10 cellular contexts compared by ENCODE assay signal in the genomic region with DNA sequence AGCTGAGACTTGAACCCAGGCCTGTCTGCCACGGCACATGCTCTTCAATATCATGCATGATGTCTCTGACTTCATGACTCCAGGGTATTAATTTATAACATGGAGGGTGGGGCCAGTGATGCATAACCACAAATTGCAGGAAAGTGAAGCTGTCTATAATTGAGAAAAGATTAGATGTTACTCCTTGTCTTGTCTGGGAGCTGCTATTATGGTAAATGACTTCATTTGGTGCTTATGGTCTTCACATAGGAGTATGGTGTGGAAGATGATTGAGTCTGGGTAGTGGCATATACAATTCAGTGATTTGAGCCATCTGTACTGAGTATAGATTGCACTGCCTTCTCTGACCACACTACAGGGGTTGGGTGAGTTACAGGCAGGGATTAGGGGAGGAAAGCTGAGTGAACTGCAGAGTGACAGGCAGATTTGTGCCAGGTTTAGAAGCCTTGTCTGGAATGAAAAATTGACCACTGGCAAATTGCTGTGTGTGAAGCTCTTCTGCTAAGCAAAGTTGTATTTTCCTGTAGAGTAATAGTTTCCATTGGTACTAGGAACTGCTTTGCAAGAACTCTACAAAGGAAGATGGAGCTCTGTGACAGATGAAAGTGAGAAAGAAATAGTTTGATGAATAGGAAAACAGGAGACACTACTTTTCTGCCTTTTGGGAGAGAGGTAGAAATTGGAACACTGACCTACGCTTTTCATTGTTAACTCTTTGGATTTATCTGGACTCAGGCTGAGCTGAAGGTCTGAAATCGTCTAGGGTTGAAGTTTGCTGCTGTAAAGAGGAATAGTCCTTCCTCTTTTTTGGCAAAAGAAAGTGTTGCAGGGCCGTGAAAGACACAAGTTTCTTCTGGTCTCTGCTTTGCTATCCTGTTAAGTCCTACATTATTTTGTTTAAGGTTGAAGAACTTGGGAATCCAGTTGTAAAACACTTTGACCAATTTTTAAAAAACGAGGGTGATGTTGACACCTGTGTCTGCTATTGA. TPM values are rescaled to one million over a fixed set of nuclear protein-coding genes. Genes with fewer than 3 reads are reported as not detected.
DNase-seq lines count a peak whose midpoint lies in the region; ATAC-seq and TF ChIP-seq lines count a peak whose summit lies in the region.
"Had no signal": no experiment of that assay in that cellular context is flagged by ENCODE, and none has a peak within 500 bp of the region (broad histone marks: within the 10 kb centered on the region; RNA-seq: fewer than 3 reads in every experiment).

No MANE protein-coding gene starts in this region.

- H3K36me3 ChIP-seq in PC-3 (ENCODE audit: low read depth, low read length) (peaks cover 22% of the 10 kb centered on the region), endodermal cell (ENCODE audit: control insufficient read depth, insufficient read depth, low read length) (peaks cover 39% of the 10 kb centered on the region)
- H3K36me3 ChIP-seq: prostate gland had no signal

- CTCF ChIA-PET in PC-3 (lab: Charles Lee), result no interaction called here

- H3F3A ChIP-seq in PC-3 (ENCODE audit: low read length, unreplicated experiment), result no peaks in the 10 kb centered on the region

- DNase-seq in natural killer cell (no peak), PC-3 (no peak), endodermal cell (no peak), type B pancreatic cell (ENCODE audit: extremely low spot score, unreplicated experiment) (no peak), cardiac septum (ENCODE audit: low spot score) (no peak)
- DNase-seq in natural killer cell treated with Interleukin-12 subunit alpha and Interleukin-12 subunit beta and Interleukin-15 and Interleukin-18, amount 100 ng/mL, for 72 hours (ENCODE audit: low spot score), result no peak
- no peak for DNase-seq in stimulated activated naive CD4-positive, alpha-beta T cell treated with Interleukin-2 at 50 U/mL for 16 hours (lab: John Stamatoyannopoulos, UW)

- H3K4me3 Mint-ChIP-seq in natural killer cell (peak overlapping the region; percentile 99), endodermal cell (no peak overlapping the region), type B pancreatic cell (peak overlapping the region; percentile 75)
- no peak overlapping the region for H3K4me3 Mint-ChIP-seq in natural killer cell treated with Interleukin-12 subunit alpha and Interleukin-12 subunit beta and Interleukin-15 and Interleukin-18, amount 100 ng/mL, for 72 hours

- no peaks in the 10 kb centered on the region for H3K9me2 ChIP-seq in PC-3 (replicated peaks; ENCODE audit: low read length)

- TF ChIP-seq CTCF in natural killer cell (IDR thresholded peaks at IDR 0.05), result no peak
- no peak for TF ChIP-seq CTCF in PC-3 (conservative IDR thresholded peaks at IDR 0.05; ENCODE audit: low read depth, low read length)
- TF ChIP-seq CTCF in endodermal cell (conservative IDR thresholded peaks at IDR 0.05), result peak; percentile 36
- no peak for TF ChIP-seq CTCF in type B pancreatic cell (conservative IDR thresholded peaks at IDR 0.05)

- WGBS in endodermal cell (ENCODE audit: insufficient coverage in 1 of 2, insufficient read length in 1 of 2), 2 experiments, result 85 to 87% methylated on average over 4 to 5 of the region's 5 CpGs

- H3K4me2 ChIP-seq in PC-3 (ENCODE audit: low read length), result peak overlapping the region; percentile 97

- H3K79me2 ChIP-seq in PC-3 (ENCODE audit: low read length), result peaks cover 77% of the 10 kb centered on the region

- H3K9ac ChIP-seq in PC-3 (ENCODE audit: low read length) (no peak overlapping the region), endodermal cell (ENCODE audit: extremely low read depth, low read length, poor library complexity, severe bottlenecking) (no peak overlapping the region)

- H3K4me3 ChIP-seq in PC-3 (ENCODE audit: low read length) (peak overlapping the region; percentile 96), endodermal cell (ENCODE audit: low read length) (peak overlapping the region; percentile 95)
- H3K4me3 ChIP-seq: prostate gland had no signal

- no peak overlapping the region for H2AFZ ChIP-seq in PC-3 (ENCODE audit: low read length)

- H3K27me3 ChIP-seq in PC-3 (ENCODE audit: low read length), result no peaks in the 10 kb centered on the region
- H3K27me3 ChIP-seq in endodermal cell (ENCODE audit: control insufficient read depth, insufficient read depth, low read length, poor library complexity, severe bottlenecking), result no peaks in the 10 kb centered on the region

- H3K9me3 Mint-ChIP-seq in natural killer cell, result no peaks in the 10 kb centered on the region
- no peaks in the 10 kb centered on the region for H3K9me3 Mint-ChIP-seq in natural killer cell treated with Interleukin-12 subunit alpha and Interleukin-12 subunit beta and Interleukin-15 and Interleukin-18, amount 100 ng/mL, for 72 hours
- H3K9me3 Mint-ChIP-seq in endodermal cell, result no peaks in the 10 kb centered on the region
- no peaks in the 10 kb centered on the region for H3K9me3 Mint-ChIP-seq in type B pancreatic cell

- H3K4me1 ChIP-seq in PC-3 (ENCODE audit: insufficient read depth, low read length) (peaks cover 30% of the 10 kb centered on the region), endodermal cell (ENCODE audit: control insufficient read depth, insufficient read depth, low read length) (peaks cover 3% of the 10 kb centered on the region)
- H3K4me1 ChIP-seq: prostate gland had no signal

- H3K36me3 Mint-ChIP-seq in natural killer cell (no peaks in the 10 kb centered on the region), endodermal cell (ENCODE audit: low read depth) (peaks cover 17% of the 10 kb centered on the region), type B pancreatic cell (peaks cover 8% of the 10 kb centered on the region)
- H3K36me3 Mint-ChIP-seq in natural killer cell treated with Interleukin-12 subunit alpha and Interleukin-12 subunit beta and Interleukin-15 and Interleukin-18, amount 100 ng/mL, for 72 hours, result peaks cover 31% of the 10 kb centered on the region

- POLR2A ChIA-PET in PC-3 (lab: Charles Lee; ENCODE audit: unreplicated experiment), result no interaction called here

- ATAC-seq in natural killer cell (no peak), PC-3 (0 out of 2 replicates have a peak, but pooled peaks have one; percentile 5), HG03442 (IDR thresholded peaks at IDR 0.05; ENCODE audit: unreplicated experiment) (no peak)
- ATAC-seq in natural killer cell treated with Interleukin-12 subunit alpha and Interleukin-12 subunit beta and Interleukin-15 and Interleukin-18, amount 100 ng/mL, for 72 hours, result no peak

- peaks cover 56% of the 10 kb centered on the region for H4K20me1 ChIP-seq in PC-3 (ENCODE audit: low read length)

- H3K27me3 Mint-ChIP-seq in natural killer cell (ENCODE audit: low read depth in 2 of 2) (no peaks in the 10 kb centered on the region), endodermal cell (ENCODE audit: insufficient read depth) (no peaks in the 10 kb centered on the region), type B pancreatic cell (no peaks in the 10 kb centered on the region)
- no peaks in the 10 kb centered on the region for H3K27me3 Mint-ChIP-seq in natural killer cell treated with Interleukin-12 subunit alpha and Interleukin-12 subunit beta and Interleukin-15 and Interleukin-18, amount 100 ng/mL, for 72 hours

- BruUV-seq in PC-3 (replicated peaks; lab: Mats Ljungman, UMichigan), result no TSS peak

- no peaks in the 10 kb centered on the region for H3K9me3 ChIP-seq in PC-3 (ENCODE audit: low read length)
- H3K9me3 ChIP-seq in endodermal cell (ENCODE audit: control insufficient read depth, low read length), result no peaks in the 10 kb centered on the region
- H3K9me3 ChIP-seq: prostate gland had no signal

- peak overlapping the region; percentile 14 to 49 for H3K27ac Mint-ChIP-seq in natural killer cell
- H3K27ac Mint-ChIP-seq in natural killer cell treated with Interleukin-12 subunit alpha and Interleukin-12 subunit beta and Interleukin-15 and Interleukin-18, amount 100 ng/mL, for 72 hours, result no peak overlapping the region
- H3K27ac Mint-ChIP-seq in endodermal cell, result no peak overlapping the region
- peak overlapping the region; percentile 53 for H3K27ac Mint-ChIP-seq in type B pancreatic cell

- no peak overlapping the region for H3K27ac ChIP-seq in PC-3 (ENCODE audit: low read length)
- no peak overlapping the region for H3K27ac ChIP-seq in endodermal cell (ENCODE audit: low read depth, low read length)
- H3K27ac ChIP-seq: prostate gland had no signal

- H3K4me1 Mint-ChIP-seq in natural killer cell (peaks cover 63 to 76% of the 10 kb centered on the region in 2 donors), endodermal cell (peaks cover 28% of the 10 kb centered on the region), type B pancreatic cell (ENCODE audit: unreplicated experiment) (peaks cover 37% of the 10 kb centered on the region)
- peaks cover 55 to 59% of the 10 kb centered on the region in 2 donors for H3K4me1 Mint-ChIP-seq in natural killer cell treated with Interleukin-12 subunit alpha and Interleukin-12 subunit beta and Interleukin-15 and Interleukin-18, amount 100 ng/mL, for 72 hours (ENCODE audit: low read depth in 2 of 2)

- intact Hi-C loops in natural killer cell (cut with micrococcal nuclease), result no loop called here
- intact Hi-C loops in PC-3 (cut with micrococcal nuclease), result loop anchor here (10.0 kb wide), 1 partner anchor 50 kb away; no protein-coding TSS in a partner anchor
- intact Hi-C loops in cardiac septum (cut with DNase I), result loop anchor here (10.0 kb wide), 1 partner anchor 260 kb away; a partner anchor contains a TSS

RNA-seq across cellular contexts. Expression of a gene that starts 2.7 kb away (rescaled TPM):
- total RNA-seq in natural killer cell, result 100 to 1,000 TPM; 149 to 188 (median 149) TPM
- 100 to 1,000 TPM; 311 to 347 TPM for total RNA-seq in natural killer cell treated with Interleukin-12 subunit alpha and Interleukin-12 subunit beta and Interleukin-15 and Interleukin-18, amount 100 ng/mL, for 72 hours
- total RNA-seq in PC-3 (2014; rRNA removed), result 139 and 158 TPM in 2 replicates
- total RNA-seq in endodermal cell, result 100 to 1,000 TPM; 240 to 267 TPM
- polyA plus RNA-seq in endodermal cell (2013, experiment 1 of 2), result 125 TPM
- polyA plus RNA-seq in endodermal cell (2013, experiment 2 of 2), result 130 TPM
- 183 and 199 TPM in 2 replicates for total RNA-seq in type B pancreatic cell (ENCODE audit: low replicate concordance)
- 66.7 TPM for total RNA-seq in cardiac septum

RNA-seq across cellular contexts. Expression of a gene that starts 36.8 kb away (rescaled TPM):
- total RNA-seq in natural killer cell (not detected), PC-3 (2014; rRNA removed) (not detected in 2 replicates), endodermal cell (under 1 TPM in 1 of 2 donors, not detected in 1; 0.24 TPM), type B pancreatic cell (ENCODE audit: low replicate concordance) (3.4 and 14.9 TPM in 2 replicates), cardiac septum (not detected)
- not detected for total RNA-seq in natural killer cell treated with Interleukin-12 subunit alpha and Interleukin-12 subunit beta and Interleukin-15 and Interleukin-18, amount 100 ng/mL, for 72 hours
- not detected for polyA plus RNA-seq in endodermal cell (2013, experiment 1 of 2)
- 0.25 TPM for polyA plus RNA-seq in endodermal cell (2013, experiment 2 of 2)
- total RNA-seq: prostate gland, urinary bladder had no signal
- polyA plus RNA-seq: urinary bladder had no signal

Comparison
In these comparisons a context has a peak if more than half of its experiments do, and no peak if none do; other contexts are left out.
1. H3K27ac Mint-ChIP-seq: peak in natural killer cell (2 of 2) and type B pancreatic cell (single experiment); none in natural killer cell treated with Interleukin-12 subunit alpha and Interleukin-12 subunit beta and Interleukin-15 and Interleukin-18, amount 100 ng/mL, for 72 hours (0 of 2) and endodermal cell (single experiment).
2. H3K4me3 Mint-ChIP-seq: peak in natural killer cell (single experiment) and type B pancreatic cell (single experiment); none in natural killer cell treated with Interleukin-12 subunit alpha and Interleukin-12 subunit beta and Interleukin-15 and Interleukin-18, amount 100 ng/mL, for 72 hours (single experiment) and endodermal cell (single experiment).